In the genomic region with DNA sequence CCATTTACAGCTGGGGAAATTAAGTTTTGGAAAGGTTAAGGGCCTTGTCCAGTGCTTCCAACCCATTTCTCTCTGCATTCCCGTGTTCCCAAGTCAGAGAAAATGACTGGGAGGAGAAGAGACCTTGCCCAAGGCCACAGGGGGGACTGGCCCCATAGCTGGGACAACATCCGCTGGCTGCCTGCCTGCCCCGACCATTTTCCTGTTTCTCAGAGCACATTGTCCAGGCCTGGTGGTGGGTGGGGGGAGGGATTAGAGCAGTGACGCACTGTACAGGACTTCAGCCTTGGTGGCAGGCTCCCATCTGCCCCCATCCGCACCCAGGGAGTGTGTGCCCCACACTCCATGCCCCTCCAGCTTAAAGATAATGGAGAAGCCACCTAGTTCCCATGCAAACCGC, we compare ENCODE assay signal across 34 cellular contexts. TPM values are rescaled to one million over a fixed set of nuclear protein-coding genes. Genes with fewer than 3 reads are reported as not detected.
A peak's percentile ranks its signal among the peaks of the same experiment; 100 is the strongest.
DNase-seq lines count a peak whose midpoint lies in the region; ATAC-seq and TF ChIP-seq lines count a peak whose summit lies in the region.
"Had no signal": no experiment of that assay in that cellular context is flagged by ENCODE, and none has a peak within 500 bp of the region (broad histone marks: within the 10 kb centered on the region; RNA-seq: fewer than 3 reads in every experiment).

No MANE protein-coding gene starts in this region.

- CTCF ChIA-PET in SK-N-SH (lab: Yijun Ruan, JAX): interaction anchor here (0.8 to 2.3 kb wide), 5 partner anchors 15 to 683 kb away, joined by 3 to 7 read pairs (median 4); no protein-coding TSS in a partner anchor

- WGBS in SK-N-SH (ENCODE audit: low lambda C conversion rate): 28% methylated on average over 6 of the region's 6 CpGs

- no peak for TF ChIP-seq RAD21 in SK-N-SH (IDR thresholded peaks at IDR 0.05; ENCODE audit: low read length)

- ATAC-seq in SK-N-SH treated with all-trans-retinoic acid at 6 μM for 48 hours: no peak
- no peak for ATAC-seq in HG03432 (IDR thresholded peaks at IDR 0.05; ENCODE audit: unreplicated experiment)
- ATAC-seq: activated CD4-positive, alpha-beta T cell treated with anti-CD3 and anti-CD28 coated beads for 36 hours; activated CD8-positive, alpha-beta T cell treated with anti-CD3 and anti-CD28 coated beads, Interleukin-2, amount 10 ng/mL, durations not matched to agents 7 days and 5 days; gastroesophageal sphincter; left cardiac atrium; mucosa of descending colon; natural killer cell treated with Interleukin-12 subunit alpha and Interleukin-12 subunit beta and Interleukin-15 and Interleukin-18, amount 100 ng/mL, for 72 hours; stimulated activated naive CD8-positive, alpha-beta T cell treated with anti-CD3 and anti-CD28 coated beads, Interleukin-15, Interleukin-2, amounts not matched to agents 100 U/mL and 50 U/mL, for 24 hours had no signal

- peak in 1 of 2 experiments; percentile 54; a peak in 1 of 4 replicates for TF ChIP-seq EP300 in SK-N-SH (IDR thresholded peaks at IDR 0.05; ENCODE audit: borderline replicate concordance in 1 of 2, low read depth in 1 of 2, low read length in 1 of 2)

- no peak overlapping the region for H3K4me2 ChIP-seq in SK-N-SH
- H3K4me2 ChIP-seq: hepatocyte, KMS-11 had no signal

- H3K4me3 ChIP-seq in SK-N-SH (ENCODE audit: low read depth in 2 of 2, low read length in 1 of 2) (no peak overlapping the region), brain microvascular endothelial cell (ENCODE audit: low read depth, low read length) (no peak overlapping the region)
- H3K4me3 ChIP-seq: gastroesophageal sphincter, hepatocyte, MG63, mucosa of descending colon, ovary, Peyer's patch, skin epidermis had no signal

- H3K79me2 ChIP-seq in SK-N-SH (ENCODE audit: insufficient read depth): no peaks in the 10 kb centered on the region
- H3K79me2 ChIP-seq: hepatocyte had no signal

- TF ChIP-seq CTCF in SK-N-SH (IDR thresholded peaks at IDR 0.05): no peak
- TF ChIP-seq CTCF in brain microvascular endothelial cell (IDR thresholded peaks at IDR 0.05; ENCODE audit: low read depth, low read length, missing control alignments): no peak

- in situ Hi-C loops in brain microvascular endothelial cell (cut with HindIII; ENCODE audit: low pct_ligation_motif_present, low sequenced_read_pairs): no loop called here

- H3K9ac ChIP-seq in SK-N-SH: no peak overlapping the region
- H3K9ac ChIP-seq: KMS-11 had no signal

- no peaks in the 10 kb centered on the region for H3K9me2 ChIP-seq in SK-N-SH

- DNase-seq in SK-N-SH (peak; percentile 82), brain microvascular endothelial cell (peak; percentile 2), left kidney (ENCODE audit: low read depth, low spot score) (peak; percentile 26), NCI-H510A treated with DMSO at 0.1 percent for 48 hours (lab: John Stamatoyannopoulos, UW) (no peak), T-helper 2 cell (no peak)
- peak; percentile 7 for DNase-seq in stimulated activated CD8-positive, alpha-beta memory T cell treated with anti-CD3 and anti-CD28 coated beads, Interleukin-4, amount 100 ng/mL, for 48 hours
- DNase-seq: activated CD4-positive, alpha-beta T cell treated with anti-CD3 and anti-CD28 coated beads for 36 hours; activated CD8-positive, alpha-beta T cell treated with anti-CD3 and anti-CD28 coated beads, Interleukin-2, amount 10 ng/mL, durations not matched to agents 7 days and 5 days; activated T-cell treated with anti-CD3 and anti-CD28 coated beads, Interleukin-2, amount 50 U/mL, for 24 hours; Caco-2; DND-41; left cardiac atrium; mammary epithelial cell; MG63; mucosa of descending colon; NCI-H1105 treated with DMSO at 0.1 percent for 48 hours; NCI-H1930; NCI-H526 treated with DMSO at 0.1 percent for 48 hours; Peyer's patch; SHP77 treated with DMSO at 0.1 percent for 48 hours; stimulated activated naive CD8-positive, alpha-beta T cell treated with anti-CD3 and anti-CD28 coated beads, Interleukin-15, Interleukin-2, amounts not matched to agents 100 U/mL and 50 U/mL, for 24 hours; T1000 had no signal

- POLR2A ChIA-PET in SK-N-SH (lab: Yijun Ruan, JAX): no interaction called here

- no peaks in the 10 kb centered on the region for H3F3A ChIP-seq in SK-N-SH (replicated peaks; ENCODE audit: insufficient read depth)

- H3K27me3 ChIP-seq in SK-N-SH (ENCODE audit: insufficient read depth) (no peaks in the 10 kb centered on the region), brain microvascular endothelial cell (replicated peaks) (no peaks in the 10 kb centered on the region)
- H3K27me3 ChIP-seq: hepatocyte, MG63, ovary, Peyer's patch had no signal

- H3K36me3 ChIP-seq in SK-N-SH (replicated peaks in 1 of 2; ENCODE audit: control insufficient read depth in 1 of 2, insufficient read depth in 2 of 2, low read length in 1 of 2) (no peaks in the 10 kb centered on the region), brain microvascular endothelial cell (replicated peaks) (no peaks in the 10 kb centered on the region)
- H3K36me3 ChIP-seq: gastroesophageal sphincter, MG63, ovary, Peyer's patch had no signal

- H3K27ac ChIP-seq in SK-N-SH (ENCODE audit: low read depth in 2 of 2, low read length in 1 of 2) (peak overlapping the region in 1 of 2 experiments; percentile 47; a peak in 2 of 4 replicates), brain microvascular endothelial cell (no peak overlapping the region)
- H3K27ac ChIP-seq: 22Rv1, gastroesophageal sphincter, hepatocyte, HL-60, KMS-11, ovary, Peyer's patch, skin epidermis, VCaP had no signal

- H3K9me3 ChIP-seq in SK-N-SH: no peaks in the 10 kb centered on the region
- H3K9me3 ChIP-seq: Caco-2, gastroesophageal sphincter, MG63, mucosa of descending colon, ovary, Peyer's patch had no signal

- H4K20me1 ChIP-seq in SK-N-SH (ENCODE audit: insufficient read depth): no peaks in the 10 kb centered on the region

- peaks cover 0 to 34% of the 10 kb centered on the region in 2 experiments; a peak in 1 of 4 replicates for H3K4me1 ChIP-seq in SK-N-SH (ENCODE audit: control insufficient read depth in 1 of 2, insufficient read depth in 2 of 2, low read depth in 1 of 2, low read length in 1 of 2)
- H3K4me1 ChIP-seq: Caco-2, gastroesophageal sphincter, Peyer's patch had no signal

- no peak overlapping the region for H2AFZ ChIP-seq in SK-N-SH (ENCODE audit: low read depth)
- H2AFZ ChIP-seq: hepatocyte had no signal

TF ChIP-seq in SK-N-SH, 30 proteins besides CTCF, POLR2A, EP300 and RAD21 (continues in another document):
- TF ChIP-seq, protein P1, sequence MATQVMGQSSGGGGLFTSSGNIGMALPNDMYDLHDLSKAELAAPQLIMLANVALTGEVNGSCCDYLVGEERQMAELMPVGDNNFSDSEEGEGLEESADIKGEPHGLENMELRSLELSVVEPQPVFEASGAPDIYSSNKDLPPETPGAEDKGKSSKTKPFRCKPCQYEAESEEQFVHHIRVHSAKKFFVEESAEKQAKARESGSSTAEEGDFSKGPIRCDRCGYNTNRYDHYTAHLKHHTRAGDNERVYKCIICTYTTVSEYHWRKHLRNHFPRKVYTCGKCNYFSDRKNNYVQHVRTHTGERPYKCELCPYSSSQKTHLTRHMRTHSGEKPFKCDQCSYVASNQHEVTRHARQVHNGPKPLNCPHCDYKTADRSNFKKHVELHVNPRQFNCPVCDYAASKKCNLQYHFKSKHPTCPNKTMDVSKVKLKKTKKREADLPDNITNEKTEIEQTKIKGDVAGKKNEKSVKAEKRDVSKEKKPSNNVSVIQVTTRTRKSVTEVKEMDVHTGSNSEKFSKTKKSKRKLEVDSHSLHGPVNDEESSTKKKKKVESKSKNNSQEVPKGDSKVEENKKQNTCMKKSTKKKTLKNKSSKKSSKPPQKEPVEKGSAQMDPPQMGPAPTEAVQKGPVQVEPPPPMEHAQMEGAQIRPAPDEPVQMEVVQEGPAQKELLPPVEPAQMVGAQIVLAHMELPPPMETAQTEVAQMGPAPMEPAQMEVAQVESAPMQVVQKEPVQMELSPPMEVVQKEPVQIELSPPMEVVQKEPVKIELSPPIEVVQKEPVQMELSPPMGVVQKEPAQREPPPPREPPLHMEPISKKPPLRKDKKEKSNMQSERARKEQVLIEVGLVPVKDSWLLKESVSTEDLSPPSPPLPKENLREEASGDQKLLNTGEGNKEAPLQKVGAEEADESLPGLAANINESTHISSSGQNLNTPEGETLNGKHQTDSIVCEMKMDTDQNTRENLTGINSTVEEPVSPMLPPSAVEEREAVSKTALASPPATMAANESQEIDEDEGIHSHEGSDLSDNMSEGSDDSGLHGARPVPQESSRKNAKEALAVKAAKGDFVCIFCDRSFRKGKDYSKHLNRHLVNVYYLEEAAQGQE (IDR thresholded peaks at IDR 0.05; ENCODE audit: low read depth, low read length): no peak

TF ChIP-seq in SK-N-SH treated with all-trans-retinoic acid at 6 μM for 48 hours, 23 proteins besides CTCF, POLR2A, EP300 and RAD21:
- TF ChIP-seq TCF4 (CRISPR knock-in tag; IDR thresholded peaks at IDR 0.05; ENCODE audit: borderline replicate concordance): no peak
- TF ChIP-seq BACH2 (CRISPR knock-in tag; IDR thresholded peaks at IDR 0.05; ENCODE audit: borderline replicate concordance): no peak
- no peak for TF ChIP-seq ZNF70 (CRISPR knock-in tag; IDR thresholded peaks at IDR 0.05)
- no peak for TF ChIP-seq OSR1 (CRISPR knock-in tag; IDR thresholded peaks at IDR 0.05)
- no peak for TF ChIP-seq ZFP30 (CRISPR knock-in tag; IDR thresholded peaks at IDR 0.05)
- TF ChIP-seq ZC3H10 (CRISPR knock-in tag; IDR thresholded peaks at IDR 0.05): no peak
TF ChIP-seq in SK-N-SH treated with all-trans-retinoic acid at 6 μM for 48 hours: peak in this region for 0.

RNA-seq across cellular contexts. Expression of a gene that starts 27.7 kb away (rescaled TPM):
- polyA plus RNA-seq in SK-N-SH (2012; rRNA removed): 0.03 TPM in 1 of 2 replicates, not detected in the other
- 0.01 TPM in 2 replicates for polyA plus RNA-seq in SK-N-SH (2012; cell fraction: cytosol; rRNA removed)
- not detected in 2 replicates for polyA plus RNA-seq in SK-N-SH (2012; cell fraction: nucleus; rRNA removed)
- polyA plus RNA-seq: CD14-positive monocyte, mammary epithelial cell had no signal

Comparison
In these comparisons a context has a peak if more than half of its experiments do, and no peak if none do; other contexts are left out.
1. DNase-seq: peak in SK-N-SH (single experiment), brain microvascular endothelial cell (single experiment), left kidney (single experiment) and stimulated activated CD8-positive, alpha-beta memory T cell treated with anti-CD3 and anti-CD28 coated beads, Interleukin-4, amount 100 ng/mL, for 48 hours (single experiment); none in NCI-H510A treated with DMSO at 0.1 percent for 48 hours (single experiment) and T-helper 2 cell (0 of 5).